Comparison of ENCODE assay signal across 8 cellular contexts in the genomic region with DNA sequence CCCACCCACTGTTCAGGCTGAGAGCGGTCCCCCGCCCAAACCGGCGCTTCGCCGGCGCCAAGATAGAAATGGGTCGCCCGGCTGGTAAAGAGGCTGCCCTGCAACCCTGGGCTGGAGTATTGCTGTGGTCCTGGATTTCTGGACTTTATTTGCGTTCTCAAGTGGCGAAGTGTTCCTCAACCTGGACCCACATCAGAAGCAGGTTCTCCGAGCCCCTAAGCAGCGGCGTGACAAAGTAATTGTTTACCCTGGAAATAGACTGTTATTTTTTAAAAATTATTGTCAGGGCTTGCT. TPM values are rescaled to one million over a fixed set of nuclear protein-coding genes. Genes with fewer than 3 reads are reported as not detected.
A peak's percentile ranks its signal among the peaks of the same experiment; 100 is the strongest.
DNase-seq lines count a peak whose midpoint lies in the region; ATAC-seq and TF ChIP-seq lines count a peak whose summit lies in the region.

No MANE protein-coding gene starts in this region.

- H3K27ac ChIP-seq in 22Rv1, result peak overlapping the region; percentile 95

- no peaks in the 10 kb centered on the region for H3K27me3 Mint-ChIP-seq in effector memory CD8-positive, alpha-beta T cell
- peaks cover 0 to 5% of the 10 kb centered on the region in 2 donors for H3K27me3 Mint-ChIP-seq in natural killer cell (ENCODE audit: low read depth in 2 of 2)

- H3K9me3 Mint-ChIP-seq in effector memory CD8-positive, alpha-beta T cell, result no peaks in the 10 kb centered on the region
- H3K9me3 Mint-ChIP-seq in natural killer cell, result no peaks in the 10 kb centered on the region

- peaks cover 7% of the 10 kb centered on the region for H3K36me3 Mint-ChIP-seq in effector memory CD8-positive, alpha-beta T cell (ENCODE audit: insufficient read depth)
- no peaks in the 10 kb centered on the region for H3K36me3 Mint-ChIP-seq in natural killer cell

- H3K4me1 Mint-ChIP-seq in effector memory CD8-positive, alpha-beta T cell (ENCODE audit: low read depth in 2 of 2), result peaks cover 15 to 20% of the 10 kb centered on the region in 2 donors
- H3K4me1 Mint-ChIP-seq in natural killer cell, result peaks cover 12 to 32% of the 10 kb centered on the region in 2 donors

- intact Hi-C loops in natural killer cell (cut with micrococcal nuclease), result loop anchor here (2.0 kb wide), 2 partner anchors 68 to 114 kb away; partner anchors contain the start of genes CMTM6 and CNOT10

- ATAC-seq in GM19463 (IDR thresholded peaks at IDR 0.05; ENCODE audit: unreplicated experiment), result peak; percentile 31
- peak; percentile 33 for ATAC-seq in effector memory CD8-positive, alpha-beta T cell (replicated peaks)
- ATAC-seq in natural killer cell, result peak in 2 of 3 donors; percentile 39 to 42
- no peak for ATAC-seq in GM21619 (IDR thresholded peaks at IDR 0.05; ENCODE audit: unreplicated experiment)
- no peak for ATAC-seq in HG03439 (IDR thresholded peaks at IDR 0.05; ENCODE audit: unreplicated experiment)

- TF ChIP-seq CTCF in 22Rv1 (IDR thresholded peaks at IDR 0.05) (no peak), natural killer cell (IDR thresholded peaks at IDR 0.05) (no peak)

- DNase-seq in NCI-H2227 treated with DMSO at 0.1 percent for 48 hours (lab: John Stamatoyannopoulos, UW) (peak; percentile 78), natural killer cell (no peak), NCI-H2107 (lab: John Stamatoyannopoulos, UW) (no peak)
- no peak for DNase-seq in effector memory CD8-positive, alpha-beta T cell

- peak overlapping the region; percentile 80 to 87 for H3K27ac Mint-ChIP-seq in effector memory CD8-positive, alpha-beta T cell
- H3K27ac Mint-ChIP-seq in natural killer cell, result peak overlapping the region; percentile 84 to 87

- peak overlapping the region; percentile 88 to 89 for H3K4me3 Mint-ChIP-seq in effector memory CD8-positive, alpha-beta T cell
- peak overlapping the region; percentile 87 for H3K4me3 Mint-ChIP-seq in natural killer cell

RNA-seq across cellular contexts. Expression of gene DYNC1LI1, which starts 0.5 kb away (rescaled TPM):
- total RNA-seq in natural killer cell, result 10 to 100 TPM; 35.9 to 49.2 (median 39.9) TPM

Comparison
In these comparisons a context has a peak if more than half of its experiments do, and no peak if none do; other contexts are left out.
1. ATAC-seq: peak in GM19463 (single experiment), effector memory CD8-positive, alpha-beta T cell (single experiment) and natural killer cell (2 of 3); none in GM21619 (single experiment) and HG03439 (single experiment).